Comparison of ENCODE assay signal across 8 cellular contexts in the genomic region with DNA sequence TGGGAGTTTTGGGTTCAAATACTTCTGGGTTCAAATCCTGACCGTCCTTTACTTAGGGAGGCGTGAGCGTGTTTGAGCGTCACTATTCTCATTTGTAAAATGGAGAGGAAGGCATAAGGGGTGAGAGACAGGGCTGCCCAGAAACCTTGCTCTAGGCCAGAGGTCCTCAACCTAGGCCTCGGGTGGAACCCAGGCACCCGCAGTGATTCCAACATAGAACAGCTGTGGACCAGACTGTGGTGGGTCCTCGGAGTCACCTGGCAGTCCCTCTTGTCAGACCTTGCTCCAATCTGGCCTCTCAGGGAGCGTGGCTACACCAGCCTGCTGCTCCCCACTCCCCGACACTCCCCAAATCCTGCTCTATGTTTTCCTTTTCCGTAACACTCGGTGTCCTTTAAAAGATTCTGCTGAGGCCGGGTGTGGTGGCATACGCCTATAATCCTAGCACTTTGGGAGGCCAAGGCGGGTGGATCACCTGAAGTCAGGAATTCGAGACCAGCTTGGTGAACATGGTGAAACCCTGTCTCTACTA.
"Had no signal": no experiment of that assay in that cellular context is flagged by ENCODE, and none has a peak within 500 bp of the region (broad histone marks: within the 10 kb centered on the region; RNA-seq: fewer than 3 reads in every experiment).

No MANE protein-coding gene starts in this region.

- H3K36me3 Mint-ChIP-seq: activated naive CD4-positive, alpha-beta T cell treated with anti-CD3 and anti-CD28 coated beads, Interleukin-2, amount 10 ng/mL, durations not matched to agents 7 days and 5 days; activated naive CD8-positive, alpha-beta T cell treated with anti-CD3 and anti-CD28 coated beads for 36 hours had no signal

- H3K9me3 ChIP-seq: SJSA1 had no signal

- H3K36me3 ChIP-seq: SJSA1 had no signal

- H3K27me3 ChIP-seq: SJSA1 had no signal

- H3K9me3 Mint-ChIP-seq: activated CD8-positive, alpha-beta T cell treated with anti-CD3 and anti-CD28 coated beads for 36 hours; activated naive CD4-positive, alpha-beta T cell treated with anti-CD3 and anti-CD28 coated beads, Interleukin-2, amount 10 ng/mL, durations not matched to agents 7 days and 5 days; activated naive CD8-positive, alpha-beta T cell treated with anti-CD3 and anti-CD28 coated beads for 36 hours; activated T-cell treated with anti-CD3 and anti-CD28 coated beads, Interleukin-2, amount 50 U/mL, for 72 hours; activated T-helper 2 cell treated with anti-CD3 and anti-CD28 coated beads, Interferon-gamma antibody, Interleukin-2, Interleukin-4, amounts not matched to agents 10 μg/mL and 5 μg/mL and 100 μg/mL, durations not matched to agents 14 hours and 24 hours and 36 hours; T-helper 2 cell treated with Interferon-gamma antibody and Interleukin-4, amounts not matched to agents 5 μg/mL and 100 μg/mL, for 36 hours had no signal

- H3K27ac Mint-ChIP-seq: activated CD8-positive, alpha-beta T cell treated with anti-CD3 and anti-CD28 coated beads for 36 hours; activated naive CD4-positive, alpha-beta T cell treated with anti-CD3 and anti-CD28 coated beads, Interleukin-2, amount 10 ng/mL, durations not matched to agents 7 days and 5 days; activated naive CD8-positive, alpha-beta T cell treated with anti-CD3 and anti-CD28 coated beads for 36 hours; activated T-cell treated with anti-CD3 and anti-CD28 coated beads, Interleukin-2, amount 50 U/mL, for 72 hours; activated T-helper 2 cell treated with anti-CD3 and anti-CD28 coated beads, Interferon-gamma antibody, Interleukin-2, Interleukin-4, amounts not matched to agents 10 μg/mL and 5 μg/mL and 100 μg/mL, durations not matched to agents 14 hours and 24 hours and 36 hours; T-helper 2 cell treated with Interferon-gamma antibody and Interleukin-4, amounts not matched to agents 5 μg/mL and 100 μg/mL, for 36 hours had no signal

- DNase-seq: NCI-H187 treated with DMSO at 0.1 percent for 48 hours had no signal

- H3K4me3 Mint-ChIP-seq: activated CD8-positive, alpha-beta T cell treated with anti-CD3 and anti-CD28 coated beads for 36 hours; activated naive CD4-positive, alpha-beta T cell treated with anti-CD3 and anti-CD28 coated beads, Interleukin-2, amount 10 ng/mL, durations not matched to agents 7 days and 5 days; activated naive CD8-positive, alpha-beta T cell treated with anti-CD3 and anti-CD28 coated beads for 36 hours; activated T-cell treated with anti-CD3 and anti-CD28 coated beads, Interleukin-2, amount 50 U/mL, for 72 hours; T-helper 2 cell treated with Interferon-gamma antibody and Interleukin-4, amounts not matched to agents 5 μg/mL and 100 μg/mL, for 36 hours had no signal

- H3K27ac ChIP-seq: SJSA1 had no signal

- H3K4me3 ChIP-seq: SJSA1 had no signal
